Comparison of ENCODE assay signal across 1 cellular context in the genomic region with DNA sequence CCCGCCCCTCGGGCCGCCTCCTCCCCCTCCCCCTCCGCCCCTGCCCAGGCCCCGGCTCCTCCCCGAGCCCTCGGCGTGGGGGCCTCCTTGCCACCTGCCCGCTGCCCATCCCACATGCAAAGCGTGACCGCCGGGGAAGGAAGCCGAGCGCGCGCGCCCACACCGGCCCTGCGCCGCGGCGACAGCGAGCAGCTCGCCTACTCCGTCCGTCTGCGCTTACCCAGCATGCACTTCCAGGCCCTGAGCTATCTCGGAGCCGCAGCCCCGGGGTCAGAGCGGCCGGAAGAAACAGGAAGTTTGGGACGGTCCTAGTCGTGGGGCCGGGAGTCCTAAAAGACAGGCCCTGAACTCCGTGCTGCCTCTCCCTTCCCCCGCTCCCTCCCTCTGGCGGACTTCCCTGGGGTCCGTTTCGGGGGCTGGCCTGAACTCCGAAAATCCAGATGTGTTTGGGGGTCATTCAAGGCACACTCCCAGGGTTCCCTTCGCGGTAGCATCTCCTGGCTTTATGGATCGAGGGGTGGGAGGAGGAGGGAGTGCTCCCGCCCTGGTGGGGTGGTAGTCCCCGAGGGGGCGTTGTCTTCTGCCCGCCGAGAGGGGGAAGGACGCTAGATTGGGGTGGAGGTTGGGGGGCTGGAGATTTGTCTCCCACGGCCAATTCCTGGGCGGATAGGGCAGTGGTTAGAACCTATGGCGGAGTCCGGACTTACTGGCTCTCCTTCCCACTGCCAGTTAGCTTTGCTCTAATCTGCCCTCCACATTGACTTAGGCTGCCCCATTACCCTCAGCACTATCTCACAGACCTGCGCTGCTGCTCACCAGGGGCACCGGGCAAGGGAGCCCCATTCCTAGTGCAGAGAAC.
A peak's percentile ranks its signal among the peaks of the same experiment; 100 is the strongest.
TF ChIP-seq lines count a peak whose summit lies in the region.

No MANE protein-coding gene starts in this region.

TF ChIP-seq in GM12878, 131 proteins besides CTCF, POLR2A, EP300 and RAD21 (continued from another document):
- TF ChIP-seq, protein P1, sequence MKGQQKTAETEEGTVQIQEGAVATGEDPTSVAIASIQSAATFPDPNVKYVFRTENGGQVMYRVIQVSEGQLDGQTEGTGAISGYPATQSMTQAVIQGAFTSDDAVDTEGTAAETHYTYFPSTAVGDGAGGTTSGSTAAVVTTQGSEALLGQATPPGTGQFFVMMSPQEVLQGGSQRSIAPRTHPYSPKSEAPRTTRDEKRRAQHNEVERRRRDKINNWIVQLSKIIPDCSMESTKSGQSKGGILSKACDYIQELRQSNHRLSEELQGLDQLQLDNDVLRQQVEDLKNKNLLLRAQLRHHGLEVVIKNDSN (IDR thresholded peaks at IDR 0.05; ENCODE audit: borderline replicate concordance, extremely low read length, insufficient read depth, low read depth, low read length): no peak
- TF ChIP-seq, protein P2, sequence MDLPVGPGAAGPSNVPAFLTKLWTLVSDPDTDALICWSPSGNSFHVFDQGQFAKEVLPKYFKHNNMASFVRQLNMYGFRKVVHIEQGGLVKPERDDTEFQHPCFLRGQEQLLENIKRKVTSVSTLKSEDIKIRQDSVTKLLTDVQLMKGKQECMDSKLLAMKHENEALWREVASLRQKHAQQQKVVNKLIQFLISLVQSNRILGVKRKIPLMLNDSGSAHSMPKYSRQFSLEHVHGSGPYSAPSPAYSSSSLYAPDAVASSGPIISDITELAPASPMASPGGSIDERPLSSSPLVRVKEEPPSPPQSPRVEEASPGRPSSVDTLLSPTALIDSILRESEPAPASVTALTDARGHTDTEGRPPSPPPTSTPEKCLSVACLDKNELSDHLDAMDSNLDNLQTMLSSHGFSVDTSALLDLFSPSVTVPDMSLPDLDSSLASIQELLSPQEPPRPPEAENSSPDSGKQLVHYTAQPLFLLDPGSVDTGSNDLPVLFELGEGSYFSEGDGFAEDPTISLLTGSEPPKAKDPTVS (IDR thresholded peaks at IDR 0.05; ENCODE audit: low read depth, low read length): no peak
- TF ChIP-seq ESRRA (IDR thresholded peaks at IDR 0.05; ENCODE audit: low read length) (no peak), IKZF1 (conservative IDR thresholded peaks at IDR 0.05) (peak; percentile 66), IKZF2 (IDR thresholded peaks at IDR 0.05) (peak; percentile 18 to 29; a peak in 1 of 4 replicates), TAF1 (IDR thresholded peaks at IDR 0.05; ENCODE audit: borderline replicate concordance, low read depth, low read length) (peak; percentile 46; the same call in 1 of the 2 replicates), NR2C2 (IDR thresholded peaks at IDR 0.05; ENCODE audit: borderline replicate concordance, control insufficient read depth, insufficient read length, low read depth) (no peak), SMAD1 (IDR thresholded peaks at IDR 0.05; ENCODE audit: low read depth, partially characterized antibody) (no peak), POLR2AphosphoS5 (IDR thresholded peaks at IDR 0.05; ENCODE audit: low read length) (peak; percentile 61; the same call in 1 of the 2 replicates), PAX5 (IDR thresholded peaks at IDR 0.05; ENCODE audit: borderline replicate concordance, low read depth, low read length) (no peak), RUNX3 (IDR thresholded peaks at IDR 0.05; ENCODE audit: low read length) (peak; percentile 15; the same call in 1 of the 2 replicates), NR2F1 (conservative IDR thresholded peaks at IDR 0.05) (peak; percentile 66), POU2F2 (IDR thresholded peaks at IDR 0.05; ENCODE audit: borderline replicate concordance, low read depth, low read length) (peak; percentile 85), EGR1 (IDR thresholded peaks at IDR 0.05; ENCODE audit: borderline replicate concordance in 1 of 2, low read depth in 2 of 2, low read length in 2 of 2) (0 out of 3 replicates have a peak, but pooled peaks of 1 of the 2 experiments have one; percentile 25), HDGF (IDR thresholded peaks at IDR 0.05) (no peak)
- TF ChIP-seq, protein P3, sequence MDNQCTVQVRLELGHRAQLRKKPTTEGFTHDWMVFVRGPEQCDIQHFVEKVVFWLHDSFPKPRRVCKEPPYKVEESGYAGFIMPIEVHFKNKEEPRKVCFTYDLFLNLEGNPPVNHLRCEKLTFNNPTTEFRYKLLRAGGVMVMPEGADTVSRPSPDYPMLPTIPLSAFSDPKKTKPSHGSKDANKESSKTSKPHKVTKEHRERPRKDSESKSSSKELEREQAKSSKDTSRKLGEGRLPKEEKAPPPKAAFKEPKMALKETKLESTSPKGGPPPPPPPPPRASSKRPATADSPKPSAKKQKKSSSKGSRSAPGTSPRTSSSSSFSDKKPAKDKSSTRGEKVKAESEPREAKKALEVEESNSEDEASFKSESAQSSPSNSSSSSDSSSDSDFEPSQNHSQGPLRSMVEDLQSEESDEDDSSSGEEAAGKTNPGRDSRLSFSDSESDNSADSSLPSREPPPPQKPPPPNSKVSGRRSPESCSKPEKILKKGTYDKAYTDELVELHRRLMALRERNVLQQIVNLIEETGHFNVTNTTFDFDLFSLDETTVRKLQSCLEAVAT (IDR thresholded peaks at IDR 0.05): no peak
- TF ChIP-seq, protein P4, sequence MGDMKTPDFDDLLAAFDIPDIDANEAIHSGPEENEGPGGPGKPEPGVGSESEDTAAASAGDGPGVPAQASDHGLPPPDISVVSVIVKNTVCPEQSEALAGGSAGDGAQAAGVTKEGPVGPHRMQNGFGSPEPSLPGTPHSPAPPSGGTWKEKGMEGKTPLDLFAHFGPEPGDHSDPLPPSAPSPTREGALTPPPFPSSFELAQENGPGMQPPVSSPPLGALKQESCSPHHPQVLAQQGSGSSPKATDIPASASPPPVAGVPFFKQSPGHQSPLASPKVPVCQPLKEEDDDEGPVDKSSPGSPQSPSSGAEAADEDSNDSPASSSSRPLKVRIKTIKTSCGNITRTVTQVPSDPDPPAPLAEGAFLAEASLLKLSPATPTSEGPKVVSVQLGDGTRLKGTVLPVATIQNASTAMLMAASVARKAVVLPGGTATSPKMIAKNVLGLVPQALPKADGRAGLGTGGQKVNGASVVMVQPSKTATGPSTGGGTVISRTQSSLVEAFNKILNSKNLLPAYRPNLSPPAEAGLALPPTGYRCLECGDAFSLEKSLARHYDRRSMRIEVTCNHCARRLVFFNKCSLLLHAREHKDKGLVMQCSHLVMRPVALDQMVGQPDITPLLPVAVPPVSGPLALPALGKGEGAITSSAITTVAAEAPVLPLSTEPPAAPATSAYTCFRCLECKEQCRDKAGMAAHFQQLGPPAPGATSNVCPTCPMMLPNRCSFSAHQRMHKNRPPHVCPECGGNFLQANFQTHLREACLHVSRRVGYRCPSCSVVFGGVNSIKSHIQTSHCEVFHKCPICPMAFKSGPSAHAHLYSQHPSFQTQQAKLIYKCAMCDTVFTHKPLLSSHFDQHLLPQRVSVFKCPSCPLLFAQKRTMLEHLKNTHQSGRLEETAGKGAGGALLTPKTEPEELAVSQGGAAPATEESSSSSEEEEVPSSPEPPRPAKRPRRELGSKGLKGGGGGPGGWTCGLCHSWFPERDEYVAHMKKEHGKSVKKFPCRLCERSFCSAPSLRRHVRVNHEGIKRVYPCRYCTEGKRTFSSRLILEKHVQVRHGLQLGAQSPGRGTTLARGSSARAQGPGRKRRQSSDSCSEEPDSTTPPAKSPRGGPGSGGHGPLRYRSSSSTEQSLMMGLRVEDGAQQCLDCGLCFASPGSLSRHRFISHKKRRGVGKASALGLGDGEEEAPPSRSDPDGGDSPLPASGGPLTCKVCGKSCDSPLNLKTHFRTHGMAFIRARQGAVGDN (IDR thresholded peaks at IDR 0.05): peak; percentile 88
- TF ChIP-seq, protein P5, sequence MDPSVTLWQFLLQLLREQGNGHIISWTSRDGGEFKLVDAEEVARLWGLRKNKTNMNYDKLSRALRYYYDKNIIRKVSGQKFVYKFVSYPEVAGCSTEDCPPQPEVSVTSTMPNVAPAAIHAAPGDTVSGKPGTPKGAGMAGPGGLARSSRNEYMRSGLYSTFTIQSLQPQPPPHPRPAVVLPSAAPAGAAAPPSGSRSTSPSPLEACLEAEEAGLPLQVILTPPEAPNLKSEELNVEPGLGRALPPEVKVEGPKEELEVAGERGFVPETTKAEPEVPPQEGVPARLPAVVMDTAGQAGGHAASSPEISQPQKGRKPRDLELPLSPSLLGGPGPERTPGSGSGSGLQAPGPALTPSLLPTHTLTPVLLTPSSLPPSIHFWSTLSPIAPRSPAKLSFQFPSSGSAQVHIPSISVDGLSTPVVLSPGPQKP (IDR thresholded peaks at IDR 0.05; ENCODE audit: low read depth, low read length): no peak
- TF ChIP-seq, protein P6, sequence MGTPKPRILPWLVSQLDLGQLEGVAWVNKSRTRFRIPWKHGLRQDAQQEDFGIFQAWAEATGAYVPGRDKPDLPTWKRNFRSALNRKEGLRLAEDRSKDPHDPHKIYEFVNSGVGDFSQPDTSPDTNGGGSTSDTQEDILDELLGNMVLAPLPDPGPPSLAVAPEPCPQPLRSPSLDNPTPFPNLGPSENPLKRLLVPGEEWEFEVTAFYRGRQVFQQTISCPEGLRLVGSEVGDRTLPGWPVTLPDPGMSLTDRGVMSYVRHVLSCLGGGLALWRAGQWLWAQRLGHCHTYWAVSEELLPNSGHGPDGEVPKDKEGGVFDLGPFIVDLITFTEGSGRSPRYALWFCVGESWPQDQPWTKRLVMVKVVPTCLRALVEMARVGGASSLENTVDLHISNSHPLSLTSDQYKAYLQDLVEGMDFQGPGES (IDR thresholded peaks at IDR 0.05): no peak
TF ChIP-seq in GM12878: peak in this region for 10.
